In genomic region chr1:153946622-153947246, GRCh38 we compare ENCODE assay signal across 1 cellular context.
TF ChIP-seq lines count a peak whose summit lies in the region.

A gene with protein sequence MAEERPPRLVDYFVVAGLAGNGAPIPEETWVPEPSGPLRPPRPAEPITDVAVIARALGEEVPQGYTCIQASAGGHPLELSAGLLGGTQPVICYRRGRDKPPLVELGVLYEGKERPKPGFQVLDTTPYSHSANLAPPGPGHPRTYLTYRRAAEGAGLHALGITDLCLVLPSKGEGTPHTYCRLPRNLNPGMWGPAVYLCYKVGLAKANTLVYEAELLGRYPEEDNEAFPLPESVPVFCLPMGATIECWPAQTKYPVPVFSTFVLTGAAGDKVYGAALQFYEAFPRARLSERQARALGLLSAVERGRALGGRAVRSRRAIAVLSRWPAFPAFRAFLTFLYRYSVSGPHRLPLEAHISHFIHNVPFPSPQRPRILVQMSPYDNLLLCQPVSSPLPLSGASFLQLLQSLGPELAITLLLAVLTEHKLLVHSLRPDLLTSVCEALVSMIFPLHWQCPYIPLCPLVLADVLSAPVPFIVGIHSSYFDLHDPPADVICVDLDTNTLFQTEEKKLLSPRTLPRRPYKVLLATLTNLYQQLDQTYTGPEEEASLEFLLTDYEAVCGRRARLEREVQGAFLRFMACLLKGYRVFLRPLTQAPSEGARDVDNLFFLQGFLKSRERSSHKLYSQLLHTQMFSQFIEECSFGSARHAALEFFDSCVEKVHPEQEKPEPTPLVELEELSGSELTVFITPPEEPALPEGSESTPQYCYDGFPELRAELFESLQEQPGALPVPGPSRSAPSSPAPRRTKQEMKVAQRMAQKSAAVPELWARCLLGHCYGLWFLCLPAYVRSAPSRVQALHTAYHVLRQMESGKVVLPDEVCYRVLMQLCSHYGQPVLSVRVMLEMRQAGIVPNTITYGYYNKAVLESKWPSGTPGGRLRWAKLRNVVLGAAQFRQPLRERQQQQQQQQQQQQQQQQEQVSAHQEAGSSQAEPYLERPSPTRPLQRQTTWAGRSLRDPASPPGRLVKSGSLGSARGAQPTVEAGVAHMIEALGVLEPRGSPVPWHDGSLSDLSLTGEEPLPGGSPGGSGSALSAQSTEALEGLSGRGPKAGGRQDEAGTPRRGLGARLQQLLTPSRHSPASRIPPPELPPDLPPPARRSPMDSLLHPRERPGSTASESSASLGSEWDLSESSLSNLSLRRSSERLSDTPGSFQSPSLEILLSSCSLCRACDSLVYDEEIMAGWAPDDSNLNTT (N-terminal part only) (minus strand): TSS chr1:153946718. CDS start chr1:153944374, 2,344 bp downstream.

TF ChIP-seq in HEK293, 187 proteins besides CTCF, POLR2A, EP300 and RAD21 (continued from another document and continues in another):
- TF ChIP-seq, protein P1, sequence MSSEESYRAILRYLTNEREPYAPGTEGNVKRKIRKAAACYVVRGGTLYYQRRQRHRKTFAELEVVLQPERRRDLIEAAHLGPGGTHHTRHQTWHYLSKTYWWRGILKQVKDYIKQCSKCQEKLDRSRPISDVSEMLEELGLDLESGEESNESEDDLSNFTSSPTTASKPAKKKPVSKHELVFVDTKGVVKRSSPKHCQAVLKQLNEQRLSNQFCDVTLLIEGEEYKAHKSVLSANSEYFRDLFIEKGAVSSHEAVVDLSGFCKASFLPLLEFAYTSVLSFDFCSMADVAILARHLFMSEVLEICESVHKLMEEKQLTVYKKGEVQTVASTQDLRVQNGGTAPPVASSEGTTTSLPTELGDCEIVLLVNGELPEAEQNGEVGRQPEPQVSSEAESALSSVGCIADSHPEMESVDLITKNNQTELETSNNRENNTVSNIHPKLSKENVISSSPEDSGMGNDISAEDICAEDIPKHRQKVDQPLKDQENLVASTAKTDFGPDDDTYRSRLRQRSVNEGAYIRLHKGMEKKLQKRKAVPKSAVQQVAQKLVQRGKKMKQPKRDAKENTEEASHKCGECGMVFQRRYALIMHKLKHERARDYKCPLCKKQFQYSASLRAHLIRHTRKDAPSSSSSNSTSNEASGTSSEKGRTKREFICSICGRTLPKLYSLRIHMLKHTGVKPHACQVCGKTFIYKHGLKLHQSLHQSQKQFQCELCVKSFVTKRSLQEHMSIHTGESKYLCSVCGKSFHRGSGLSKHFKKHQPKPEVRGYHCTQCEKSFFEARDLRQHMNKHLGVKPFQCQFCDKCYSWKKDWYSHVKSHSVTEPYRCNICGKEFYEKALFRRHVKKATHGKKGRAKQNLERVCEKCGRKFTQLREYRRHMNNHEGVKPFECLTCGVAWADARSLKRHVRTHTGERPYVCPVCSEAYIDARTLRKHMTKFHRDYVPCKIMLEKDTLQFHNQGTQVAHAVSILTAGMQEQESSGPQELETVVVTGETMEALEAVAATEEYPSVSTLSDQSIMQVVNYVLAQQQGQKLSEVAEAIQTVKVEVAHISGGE (tag by site-specific recombination; conservative IDR thresholded peaks at IDR 0.05; ENCODE audit: low read depth): no peak
- TF ChIP-seq TCF7L2 (IDR thresholded peaks at IDR 0.05; ENCODE audit: borderline replicate concordance, low read depth, low read length) (no peak), SP2 (tag by site-specific recombination; IDR thresholded peaks at IDR 0.05) (no peak; the same call in 1 of the 2 replicates), REPIN1 (tag by site-specific recombination; IDR thresholded peaks at IDR 0.05; ENCODE audit: low read depth) (no peak), ZNF521 (tag by site-specific recombination; IDR thresholded peaks at IDR 0.05) (no peak), SALL2 (tag by site-specific recombination; IDR thresholded peaks at IDR 0.05; ENCODE audit: borderline replicate concordance) (no peak), MEIS1 (CRISPR knock-in tag; IDR thresholded peaks at IDR 0.05; ENCODE audit: borderline replicate concordance) (no peak), KLF9 (tag by site-specific recombination; IDR thresholded peaks at IDR 0.05; ENCODE audit: low read depth) (no peak), ZNF366 (tag by site-specific recombination; conservative IDR thresholded peaks at IDR 0.05) (0 out of 2 replicates have a peak, but pooled peaks have one; percentile 10), ZNF792 (tag by site-specific recombination; IDR thresholded peaks at IDR 0.05) (no peak), SETDB1 (IDR thresholded peaks at IDR 0.05; ENCODE audit: insufficient read length, low read length) (no peak), ZFP69B (tag by site-specific recombination; IDR thresholded peaks at IDR 0.05) (no peak; the same call in 1 of the 2 replicates), ZNF513 (tag by site-specific recombination; IDR thresholded peaks at IDR 0.05) (no peak), ZNF830 (tag by site-specific recombination; IDR thresholded peaks at IDR 0.05; ENCODE audit: low read depth) (no peak), ZNF654 (tag by site-specific recombination; IDR thresholded peaks at IDR 0.05; ENCODE audit: low read depth) (no peak), ZNF629 (tag by site-specific recombination; IDR thresholded peaks at IDR 0.05) (no peak), ZNF10 (tag by site-specific recombination; IDR thresholded peaks at IDR 0.05) (no peak), ZNF580 (tag by site-specific recombination; IDR thresholded peaks at IDR 0.05) (no peak), ZBTB17 (tag by site-specific recombination; IDR thresholded peaks at IDR 0.05) (0 out of 2 replicates have a peak, but pooled peaks have one; percentile 25), ZNF148 (tag by site-specific recombination; IDR thresholded peaks at IDR 0.05; ENCODE audit: borderline replicate concordance) (no peak), ZNF548 (tag by site-specific recombination; IDR thresholded peaks at IDR 0.05) (no peak), ZNF280C (tag by site-specific recombination; IDR thresholded peaks at IDR 0.05) (no peak), ZNF211 (tag by site-specific recombination; IDR thresholded peaks at IDR 0.05; ENCODE audit: low read depth) (no peak), ZXDB (tag by site-specific recombination; IDR thresholded peaks at IDR 0.05) (peak; percentile 39), ZNF341 (tag by site-specific recombination; IDR thresholded peaks at IDR 0.05; ENCODE audit: low read depth) (no peak), ZNF23 (tag by site-specific recombination; IDR thresholded peaks at IDR 0.05; ENCODE audit: borderline replicate concordance) (no peak), ZNF157 (tag by site-specific recombination; IDR thresholded peaks at IDR 0.05) (no peak), BCL11B (tag by site-specific recombination; IDR thresholded peaks at IDR 0.05; ENCODE audit: low read depth) (peak; percentile 91), GLIS1 (tag by site-specific recombination; IDR thresholded peaks at IDR 0.05) (no peak; the same call in 1 of the 2 replicates), YY2 (tag by site-specific recombination; IDR thresholded peaks at IDR 0.05) (no peak), ZNF146 (tag by site-specific recombination; IDR thresholded peaks at IDR 0.05) (no peak), ZNF19 (tag by site-specific recombination; IDR thresholded peaks at IDR 0.05; ENCODE audit: low read depth) (no peak), ZSCAN30 (tag by site-specific recombination; IDR thresholded peaks at IDR 0.05) (peak; percentile 89), RBAK (tag by site-specific recombination; IDR thresholded peaks at IDR 0.05) (no peak), YY1 (tag by site-specific recombination; IDR thresholded peaks at IDR 0.05) (0 out of 2 replicates have a peak, but pooled peaks have one; percentile 2), ZFP37 (tag by site-specific recombination; IDR thresholded peaks at IDR 0.05) (0 out of 2 replicates have a peak, but pooled peaks have one; percentile 52), ZNF549 (tag by site-specific recombination; IDR thresholded peaks at IDR 0.05) (no peak), ZBTB48 (tag by site-specific recombination; IDR thresholded peaks at IDR 0.05) (peak; percentile 28; the same call in 1 of the 2 replicates), ZNF768 (tag by site-specific recombination; IDR thresholded peaks at IDR 0.05) (no peak), ZNF544 (tag by site-specific recombination; IDR thresholded peaks at IDR 0.05) (no peak)
- TF ChIP-seq, protein P2, sequence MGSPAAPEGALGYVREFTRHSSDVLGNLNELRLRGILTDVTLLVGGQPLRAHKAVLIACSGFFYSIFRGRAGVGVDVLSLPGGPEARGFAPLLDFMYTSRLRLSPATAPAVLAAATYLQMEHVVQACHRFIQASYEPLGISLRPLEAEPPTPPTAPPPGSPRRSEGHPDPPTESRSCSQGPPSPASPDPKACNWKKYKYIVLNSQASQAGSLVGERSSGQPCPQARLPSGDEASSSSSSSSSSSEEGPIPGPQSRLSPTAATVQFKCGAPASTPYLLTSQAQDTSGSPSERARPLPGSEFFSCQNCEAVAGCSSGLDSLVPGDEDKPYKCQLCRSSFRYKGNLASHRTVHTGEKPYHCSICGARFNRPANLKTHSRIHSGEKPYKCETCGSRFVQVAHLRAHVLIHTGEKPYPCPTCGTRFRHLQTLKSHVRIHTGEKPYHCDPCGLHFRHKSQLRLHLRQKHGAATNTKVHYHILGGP (tag by site-specific recombination; IDR thresholded peaks at IDR 0.05): no peak
- TF ChIP-seq, protein P3, sequence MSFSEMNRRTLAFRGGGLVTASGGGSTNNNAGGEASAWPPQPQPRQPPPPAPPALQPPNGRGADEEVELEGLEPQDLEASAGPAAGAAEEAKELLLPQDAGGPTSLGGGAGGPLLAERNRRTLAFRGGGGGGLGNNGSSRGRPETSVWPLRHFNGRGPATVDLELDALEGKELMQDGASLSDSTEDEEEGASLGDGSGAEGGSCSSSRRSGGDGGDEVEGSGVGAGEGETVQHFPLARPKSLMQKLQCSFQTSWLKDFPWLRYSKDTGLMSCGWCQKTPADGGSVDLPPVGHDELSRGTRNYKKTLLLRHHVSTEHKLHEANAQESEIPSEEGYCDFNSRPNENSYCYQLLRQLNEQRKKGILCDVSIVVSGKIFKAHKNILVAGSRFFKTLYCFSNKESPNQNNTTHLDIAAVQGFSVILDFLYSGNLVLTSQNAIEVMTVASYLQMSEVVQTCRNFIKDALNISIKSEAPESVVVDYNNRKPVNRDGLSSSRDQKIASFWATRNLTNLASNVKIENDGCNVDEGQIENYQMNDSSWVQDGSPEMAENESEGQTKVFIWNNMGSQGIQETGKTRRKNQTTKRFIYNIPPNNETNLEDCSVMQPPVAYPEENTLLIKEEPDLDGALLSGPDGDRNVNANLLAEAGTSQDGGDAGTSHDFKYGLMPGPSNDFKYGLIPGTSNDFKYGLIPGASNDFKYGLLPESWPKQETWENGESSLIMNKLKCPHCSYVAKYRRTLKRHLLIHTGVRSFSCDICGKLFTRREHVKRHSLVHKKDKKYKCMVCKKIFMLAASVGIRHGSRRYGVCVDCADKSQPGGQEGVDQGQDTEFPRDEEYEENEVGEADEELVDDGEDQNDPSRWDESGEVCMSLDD (tag by site-specific recombination; IDR thresholded peaks at IDR 0.05): 0 out of 2 replicates have a peak, but pooled peaks have one; percentile 17
- TF ChIP-seq, protein P4, sequence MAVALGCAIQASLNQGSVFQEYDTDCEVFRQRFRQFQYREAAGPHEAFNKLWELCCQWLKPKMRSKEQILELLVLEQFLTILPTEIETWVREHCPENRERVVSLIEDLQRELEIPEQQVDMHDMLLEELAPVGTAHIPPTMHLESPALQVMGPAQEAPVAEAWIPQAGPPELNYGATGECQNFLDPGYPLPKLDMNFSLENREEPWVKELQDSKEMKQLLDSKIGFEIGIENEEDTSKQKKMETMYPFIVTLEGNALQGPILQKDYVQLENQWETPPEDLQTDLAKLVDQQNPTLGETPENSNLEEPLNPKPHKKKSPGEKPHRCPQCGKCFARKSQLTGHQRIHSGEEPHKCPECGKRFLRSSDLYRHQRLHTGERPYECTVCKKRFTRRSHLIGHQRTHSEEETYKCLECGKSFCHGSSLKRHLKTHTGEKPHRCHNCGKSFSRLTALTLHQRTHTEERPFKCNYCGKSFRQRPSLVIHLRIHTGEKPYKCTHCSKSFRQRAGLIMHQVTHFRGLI (tag by site-specific recombination; IDR thresholded peaks at IDR 0.05): 0 out of 2 replicates have a peak, but pooled peaks have one; percentile 40
